ENCODE assay signal across 19 cellular contexts in the genomic region with DNA sequence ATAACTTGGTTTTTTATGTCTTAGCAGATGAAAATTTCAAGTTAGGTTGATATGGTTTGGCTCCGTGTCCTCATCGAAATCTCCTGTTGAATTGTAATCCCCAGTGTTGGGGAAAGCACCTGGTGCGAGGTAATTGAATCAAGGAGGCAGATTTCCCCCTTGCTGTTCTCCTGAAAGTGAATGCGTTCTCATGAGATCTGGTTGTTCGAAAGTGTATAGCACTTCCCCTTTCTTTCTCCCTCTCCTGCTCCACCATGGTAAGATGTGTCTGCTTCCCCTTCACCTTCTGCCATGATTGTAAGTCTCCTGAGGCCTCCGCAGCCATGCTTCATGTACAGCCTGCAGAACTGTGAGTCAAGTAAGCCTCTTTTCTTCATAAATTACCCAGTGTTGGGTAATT.
A peak's percentile ranks its signal among the peaks of the same experiment; 100 is the strongest.
DNase-seq lines count a peak whose midpoint lies in the region; ATAC-seq, FAIRE-seq and TF ChIP-seq lines count a peak whose summit lies in the region.
"Had no signal": no experiment of that assay in that cellular context is flagged by ENCODE, and none has a peak within 500 bp of the region (broad histone marks: within the 10 kb centered on the region; RNA-seq: fewer than 3 reads in every experiment).

No MANE protein-coding gene starts in this region.

- H3K27ac Mint-ChIP-seq in nephron progenitor cell: no peak overlapping the region
- H3K27ac Mint-ChIP-seq: CD4-positive, CD25-positive, alpha-beta regulatory T cell had no signal

- H3K9me3 Mint-ChIP-seq in nephron progenitor cell: no peaks in the 10 kb centered on the region

- ATAC-seq in GM21423 (IDR thresholded peaks at IDR 0.05; ENCODE audit: unreplicated experiment): peak; percentile 74
- peak; percentile 44 for ATAC-seq in HG03045 (IDR thresholded peaks at IDR 0.05; ENCODE audit: unreplicated experiment)
- ATAC-seq: SK-N-SH treated with all-trans-retinoic acid at 6 μM for 48 hours had no signal

- no peaks in the 10 kb centered on the region for H3K27me3 Mint-ChIP-seq in nephron progenitor cell (ENCODE audit: low read depth, poor library complexity)
- H3K27me3 Mint-ChIP-seq: CD4-positive, CD25-positive, alpha-beta regulatory T cell had no signal

- H3K4me1 Mint-ChIP-seq in nephron progenitor cell: peaks cover 10% of the 10 kb centered on the region
- H3K4me1 Mint-ChIP-seq: CD4-positive, CD25-positive, alpha-beta regulatory T cell had no signal

- TF ChIP-seq POLR2A in GM12892 (IDR thresholded peaks at IDR 0.05; ENCODE audit: low read depth, low read length): no peak

- no peak overlapping the region for H3K4me3 Mint-ChIP-seq in nephron progenitor cell
- H3K4me3 Mint-ChIP-seq: CD4-positive, CD25-positive, alpha-beta regulatory T cell had no signal

- TF ChIP-seq CTCF in nephron progenitor cell (IDR thresholded peaks at IDR 0.05): no peak

- DNase-seq in GM12892 (ENCODE audit: insufficient read length): no peak
- peak; percentile 38 for DNase-seq in NOMO-1 treated with DMSO at 0.1 percent for 48 hours (lab: John Stamatoyannopoulos, UW; ENCODE audit: unreplicated experiment)
- no peak for DNase-seq in NCI-H1105 (lab: John Stamatoyannopoulos, UW)
- no peak for DNase-seq in stimulated activated CD4-positive, alpha-beta T cell treated with anti-CD3 and anti-CD28 coated beads, Interleukin-4, amount 100 ng/mL, for 4 hours
- no peak for DNase-seq in nephron progenitor cell
- DNase-seq in middle frontal gyrus (ENCODE audit: extremely low spot score, low spot score): no peak
- DNase-seq: CD4-positive, CD25-positive, alpha-beta regulatory T cell; colonic mucosa; DMS79 treated with DMSO at 0.1 percent for 48 hours; erythroblast; NCI-H1436; NCI-H2227 treated with DMSO at 0.1 percent for 48 hours; nucleus accumbens; stimulated activated CD4-positive, alpha-beta T cell treated with anti-CD3 and anti-CD28 coated beads, Interleukin-4, amount 100 ng/mL, for 1 hour; thyroid gland had no signal

- H3K36me3 Mint-ChIP-seq in nephron progenitor cell (ENCODE audit: low read depth): no peaks in the 10 kb centered on the region
- H3K36me3 Mint-ChIP-seq: CD4-positive, CD25-positive, alpha-beta regulatory T cell had no signal

- peak; percentile 56 for FAIRE-seq in GM12892 (lab: Jason Lieb, UNC)
- FAIRE-seq: astrocyte had no signal
